Comparison of ENCODE assay signal across 10 cellular contexts in genomic region chr2:86297382-86298147, GRCh38. TPM values are rescaled to one million over a fixed set of nuclear protein-coding genes. Genes with fewer than 3 reads are reported as not detected.
A peak's percentile ranks its signal among the peaks of the same experiment; 100 is the strongest.
DNase-seq lines count a peak whose midpoint lies in the region; ATAC-seq and TF ChIP-seq lines count a peak whose summit lies in the region.
"Had no signal": no experiment of that assay in that cellular context is flagged by ENCODE, and none has a peak within 500 bp of the region (broad histone marks: within the 10 kb centered on the region; RNA-seq: fewer than 3 reads in every experiment).

No MANE protein-coding gene starts in this region.

- intact Hi-C loops in lower lobe of right lung (cut with DNase I) = no loop called here

- no peaks in the 10 kb centered on the region for H3K9me3 Mint-ChIP-seq in activated T-cell treated with anti-CD3 and anti-CD28 coated beads, Interleukin-2, amount 50 U/mL, for 4 hours
- H3K9me3 Mint-ChIP-seq: naive thymus-derived CD4-positive, alpha-beta T cell had no signal

- peaks cover 8% of the 10 kb centered on the region for H3K27me3 Mint-ChIP-seq in activated T-cell treated with anti-CD3 and anti-CD28 coated beads, Interleukin-2, amount 50 U/mL, for 4 hours (ENCODE audit: low read depth)

- peaks cover 9% of the 10 kb centered on the region for H3K4me1 ChIP-seq in lower lobe of right lung

- H3K4me1 Mint-ChIP-seq in activated T-cell treated with anti-CD3 and anti-CD28 coated beads, Interleukin-2, amount 50 U/mL, for 4 hours (ENCODE audit: low read depth) = no peaks in the 10 kb centered on the region
- H3K4me1 Mint-ChIP-seq: naive thymus-derived CD4-positive, alpha-beta T cell had no signal

- H3K4me3 ChIP-seq in brain microvascular endothelial cell (ENCODE audit: low read depth, low read length) = no peak overlapping the region
- no peak overlapping the region for H3K4me3 ChIP-seq in lower lobe of right lung

- H3K27me3 ChIP-seq in brain microvascular endothelial cell (replicated peaks) (peaks cover 8% of the 10 kb centered on the region), lower lobe of right lung (ENCODE audit: low read depth) (peaks cover 3% of the 10 kb centered on the region)

- H3K4me3 Mint-ChIP-seq in activated T-cell treated with anti-CD3 and anti-CD28 coated beads, Interleukin-2, amount 50 U/mL, for 4 hours = no peak overlapping the region
- H3K4me3 Mint-ChIP-seq: naive thymus-derived CD4-positive, alpha-beta T cell had no signal

- no peak for ATAC-seq in lower lobe of right lung
- no peak for ATAC-seq in activated T-cell treated with anti-CD3 and anti-CD28 coated beads, Interleukin-2, amount 50 U/mL, for 4 hours
- ATAC-seq: naive thymus-derived CD4-positive, alpha-beta T cell had no signal

- H3K27ac ChIP-seq in brain microvascular endothelial cell = no peak overlapping the region
- no peak overlapping the region for H3K27ac ChIP-seq in lower lobe of right lung

- TF ChIP-seq CTCF in brain microvascular endothelial cell (IDR thresholded peaks at IDR 0.05; ENCODE audit: low read depth, low read length, missing control alignments) (peak; percentile 29), lower lobe of right lung (IDR thresholded peaks at IDR 0.05) (peak; percentile 15)

- H3K36me3 ChIP-seq in brain microvascular endothelial cell (replicated peaks) (no peaks in the 10 kb centered on the region), lower lobe of right lung (no peaks in the 10 kb centered on the region)

- H3K9me3 ChIP-seq in lower lobe of right lung = no peaks in the 10 kb centered on the region

- DNase-seq in GDM1 (lab: John Stamatoyannopoulos, UW) (peak; percentile 28), KBM-7 (peak; percentile 9), brain microvascular endothelial cell (no peak), lower lobe of right lung (no peak), SW 1271 (lab: John Stamatoyannopoulos, UW) (no peak), NCI-H1930 (lab: John Stamatoyannopoulos, UW) (no peak)
- no peak for DNase-seq in effector CD8-positive, alpha-beta T cell (lab: John Stamatoyannopoulos, UW)
- DNase-seq in activated T-cell treated with anti-CD3 and anti-CD28 coated beads, Interleukin-2, amount 50 U/mL, for 4 hours = no peak
- DNase-seq: NCI-H2171 treated with DMSO at 0.1 percent for 48 hours had no signal

- in situ Hi-C loops in KBM-7 (cut with MboI; ENCODE audit: low pct_unique_long_range_greater_than_20kb, low sequenced_read_pairs) = no loop called here
- in situ Hi-C loops in brain microvascular endothelial cell (cut with HindIII; ENCODE audit: low pct_ligation_motif_present, low sequenced_read_pairs) = no loop called here

- H3K36me3 Mint-ChIP-seq in activated T-cell treated with anti-CD3 and anti-CD28 coated beads, Interleukin-2, amount 50 U/mL, for 4 hours (ENCODE audit: insufficient read depth) = no peaks in the 10 kb centered on the region
- H3K36me3 Mint-ChIP-seq: naive thymus-derived CD4-positive, alpha-beta T cell had no signal

RNA-seq across cellular contexts. Expression of gene REEP1, which starts 39.9 kb away (rescaled TPM):
- 6.9 TPM for total RNA-seq in lower lobe of right lung
- under 1 TPM in 2 of 3 donors, not detected in 1; 0.13 to 0.35 TPM for total RNA-seq in activated T-cell treated with anti-CD3 and anti-CD28 coated beads, Interleukin-2, amount 50 U/mL, for 4 hours

Comparison
In these comparisons a context has a peak if more than half of its experiments do, and no peak if none do; other contexts are left out.
1. DNase-seq: peak in GDM1 (single experiment) and KBM-7 (single experiment); none in brain microvascular endothelial cell (single experiment), lower lobe of right lung (single experiment), effector CD8-positive, alpha-beta T cell (single experiment), activated T-cell treated with anti-CD3 and anti-CD28 coated beads, Interleukin-2, amount 50 U/mL, for 4 hours (single experiment), SW 1271 (0 of 2) and NCI-H1930 (0 of 2).